In the genomic region with DNA sequence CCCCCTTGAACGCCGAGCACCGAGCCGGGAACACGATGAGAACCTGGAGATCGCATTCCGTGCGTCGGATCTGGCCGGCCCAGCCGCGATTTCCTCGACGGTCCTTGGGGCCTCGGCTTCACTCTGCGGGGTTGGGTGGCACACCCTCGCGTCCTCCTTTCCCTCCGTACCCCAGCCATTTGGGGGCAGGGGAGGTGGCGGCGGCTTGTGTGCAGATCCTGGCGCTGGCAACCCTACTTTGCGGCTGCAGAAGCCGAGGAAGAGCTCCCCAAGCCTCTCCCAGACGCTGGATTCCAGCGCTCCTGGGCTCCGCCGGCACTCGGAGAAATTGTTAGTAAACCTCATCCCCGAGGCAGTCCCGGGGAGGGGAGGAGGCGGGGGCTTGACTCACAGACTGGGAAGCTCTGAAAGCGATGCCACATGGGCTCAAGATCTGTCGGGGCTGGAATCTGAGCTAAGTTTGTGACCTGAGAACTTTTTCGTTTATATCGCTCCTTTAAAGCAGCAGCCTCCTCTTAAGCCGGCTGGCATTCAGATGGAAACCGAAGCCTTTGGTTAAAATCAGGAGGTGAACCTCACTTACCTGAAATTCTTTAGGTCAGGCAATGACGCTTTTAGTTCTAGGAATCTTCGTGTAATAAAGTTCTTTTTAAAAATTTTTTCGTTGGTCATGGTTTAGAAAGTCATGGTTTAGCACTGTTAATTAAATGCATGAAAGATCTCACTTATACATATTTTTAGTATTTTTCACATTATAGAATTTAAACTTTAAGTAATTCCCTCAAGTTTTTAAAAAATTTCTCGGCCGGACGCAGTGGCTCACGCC, we compare ENCODE assay signal across 8 cellular contexts. TPM values are rescaled to one million over a fixed set of nuclear protein-coding genes. Genes with fewer than 3 reads are reported as not detected.
A peak's percentile ranks its signal among the peaks of the same experiment; 100 is the strongest.
DNase-seq lines count a peak whose midpoint lies in the region; ATAC-seq, FAIRE-seq and TF ChIP-seq lines count a peak whose summit lies in the region.

No MANE protein-coding gene starts in this region.

- no peaks in the 10 kb centered on the region for H3K9me3 Mint-ChIP-seq in activated naive CD4-positive, alpha-beta T cell treated with anti-CD3 and anti-CD28 coated beads, Interleukin-2, amount 50 U/mL, for 72 hours
- no peaks in the 10 kb centered on the region for H3K9me3 Mint-ChIP-seq in neural progenitor cell

- H3K9me3 ChIP-seq in neural progenitor cell (ENCODE audit: low read depth) = no peaks in the 10 kb centered on the region

- H2AFZ ChIP-seq in neural progenitor cell (replicated peaks) = peak overlapping the region; percentile 93

- H3K27ac Mint-ChIP-seq in activated naive CD4-positive, alpha-beta T cell treated with anti-CD3 and anti-CD28 coated beads, Interleukin-2, amount 50 U/mL, for 72 hours = no peak overlapping the region
- peak overlapping the region; percentile 42 for H3K27ac Mint-ChIP-seq in neural progenitor cell

- ATAC-seq in HG02763 (IDR thresholded peaks at IDR 0.05; ENCODE audit: unreplicated experiment) = peak; percentile 16
- peak; percentile 49 to 57 for ATAC-seq in activated naive CD4-positive, alpha-beta T cell treated with anti-CD3 and anti-CD28 coated beads, Interleukin-2, amount 50 U/mL, for 72 hours

- H3K27me3 ChIP-seq in neural progenitor cell = peaks cover 7% of the 10 kb centered on the region

- TF ChIP-seq CTCF in neural progenitor cell (IDR thresholded peaks at IDR 0.05) = no peak

- peaks cover 20% of the 10 kb centered on the region for H3F3A ChIP-seq in neural progenitor cell (ENCODE audit: low read depth)

- no peaks in the 10 kb centered on the region for H3K36me3 Mint-ChIP-seq in activated naive CD4-positive, alpha-beta T cell treated with anti-CD3 and anti-CD28 coated beads, Interleukin-2, amount 50 U/mL, for 72 hours
- H3K36me3 Mint-ChIP-seq in neural progenitor cell = peaks cover 8% of the 10 kb centered on the region

- H3K4me2 ChIP-seq in neural progenitor cell = peak overlapping the region; percentile 79

- peak overlapping the region; percentile 49 for H3K27ac ChIP-seq in neural progenitor cell

- H3K4me3 Mint-ChIP-seq in neural progenitor cell = peak overlapping the region; percentile 94

- peaks cover 10% of the 10 kb centered on the region for H3K4me1 Mint-ChIP-seq in neural progenitor cell

- H3K9ac ChIP-seq in neural progenitor cell = peak overlapping the region; percentile 30

- peak overlapping the region; percentile 63 for H3K4me3 ChIP-seq in neural progenitor cell

- DNase-seq in SIG-M5 treated with dmso at 0.1 percent for 504 hours (lab: John Stamatoyannopoulos, UW; ENCODE audit: unreplicated experiment) = peak; percentile 19
- DNase-seq in SIG-M5 (lab: John Stamatoyannopoulos, UW) = no peak
- peak; percentile 41 for DNase-seq in NCI-H774 (lab: John Stamatoyannopoulos, UW)
- peak in 1 of 2 donors; percentile 28 for DNase-seq in activated naive CD4-positive, alpha-beta T cell treated with anti-CD3 and anti-CD28 coated beads, Interleukin-2, amount 50 U/mL, for 72 hours (ENCODE audit: low spot score in 2 of 2)
- DNase-seq in glomerular endothelial cell (ENCODE audit: extremely low read depth, low read depth, low spot score) = peak; percentile 39
- peak; percentile 91 for DNase-seq in neural progenitor cell (ENCODE audit: low spot score)
- DNase-seq in urothelium cell line (ENCODE audit: low spot score) = peak; percentile 82

- peaks cover 9% of the 10 kb centered on the region for H3K4me1 ChIP-seq in neural progenitor cell

- H3K79me2 ChIP-seq in neural progenitor cell (ENCODE audit: low read depth) = peaks cover 20% of the 10 kb centered on the region

- no peaks in the 10 kb centered on the region for H3K36me3 ChIP-seq in neural progenitor cell

- H3K27me3 Mint-ChIP-seq in neural progenitor cell (ENCODE audit: insufficient read depth, low read depth) = peaks cover 12% of the 10 kb centered on the region

- H4K20me1 ChIP-seq in neural progenitor cell (ENCODE audit: low read depth) = no peaks in the 10 kb centered on the region

- FAIRE-seq in urothelium cell line (lab: Jason Lieb, UNC) = no peak

RNA-seq across cellular contexts. Expression of a gene that starts 0.8 kb away (rescaled TPM):
- total RNA-seq in activated naive CD4-positive, alpha-beta T cell treated with anti-CD3 and anti-CD28 coated beads, Interleukin-2, amount 50 U/mL, for 72 hours = 1 to 10 TPM; 5.8 to 6.0 TPM
- total RNA-seq in glomerular endothelial cell (20.8 and 21.5 TPM in 2 replicates), neural progenitor cell (ENCODE audit: low replicate concordance) (30.0 and 43.7 TPM in 2 replicates)
